In genomic region chr11:69817265-69818236, GRCh38 we compare ENCODE assay signal across 13 cellular contexts. TPM values are rescaled to one million over a fixed set of nuclear protein-coding genes. Genes with fewer than 3 reads are reported as not detected.
DNase-seq lines count a peak whose midpoint lies in the region; ATAC-seq, FAIRE-seq and TF ChIP-seq lines count a peak whose summit lies in the region.
"Had no signal": no experiment of that assay in that cellular context is flagged by ENCODE, and none has a peak within 500 bp of the region (broad histone marks: within the 10 kb centered on the region; RNA-seq: fewer than 3 reads in every experiment).

No MANE protein-coding gene starts in this region.

- in situ Hi-C loops in mammary epithelial cell (cut with MboI; ENCODE audit: low sequenced_read_pairs in 2 of 2): no loop called here
- in situ Hi-C loops in HepG2 (cut with HindIII; ENCODE audit: extremely low pct_ligation_motif_present, low pct_unique_long_range_greater_than_20kb): no loop called here
- in situ Hi-C loops in ACHN (cut with HindIII; ENCODE audit: low pct_ligation_motif_present, low pct_unique_long_range_greater_than_20kb, low sequenced_read_pairs): no loop called here

- no peak overlapping the region for H3K27ac Mint-ChIP-seq in Calu3 (ENCODE audit: unreplicated experiment)
- H3K27ac Mint-ChIP-seq: type B pancreatic cell had no signal

- no peaks in the 10 kb centered on the region for H3K79me2 ChIP-seq in mammary epithelial cell (ENCODE audit: insufficient read depth, low read length)
- no peaks in the 10 kb centered on the region for H3K79me2 ChIP-seq in HepG2 (ENCODE audit: insufficient read depth, low read length)

- dilution Hi-C loops in mammary epithelial cell (cut with HindIII; ENCODE audit: low sequenced_read_pairs): no loop called here

- POLR2A ChIA-PET in HepG2 (lab: Yijun Ruan, JAX): no interaction called here

- TF ChIP-seq EP300 in HepG2 (IDR thresholded peaks at IDR 0.05; ENCODE audit: low read depth in 2 of 2, low read length in 2 of 2) (no peak), HepG2 (CRISPR knock-in tag; IDR thresholded peaks at IDR 0.05; ENCODE audit: borderline replicate concordance) (no peak)

- CTCF ChIA-PET in Calu3 (lab: Charles Lee) (interaction anchor here (0.7 kb wide), 1 partner anchor 15 kb away, joined by 3 read pairs; no protein-coding TSS in a partner anchor), mammary epithelial cell (lab: Charles Lee; ENCODE audit: low non-redundant PET) (no interaction called here), HepG2 (lab: Yijun Ruan, JAX; ENCODE audit: low intra/inter-chr PET ratio, low total read pairs) (no interaction called here)

- ATAC-seq in HepG2: peak; percentile 22
- no peak for ATAC-seq in stimulated activated naive CD8-positive, alpha-beta T cell treated with anti-CD3 and anti-CD28 coated beads, Interleukin-15, Interleukin-2, amounts not matched to agents 100 U/mL and 50 U/mL, for 24 hours
- ATAC-seq: lower lobe of right lung had no signal

- H3K4me3 ChIP-seq in HUES64 (ENCODE audit: low read length) (peak overlapping the region; percentile 41), mammary epithelial cell (replicated peaks in 1 of 3; ENCODE audit: insufficient read depth in 1 of 3, low read depth in 2 of 3, low read length in 3 of 3) (peak overlapping the region in 2 of 3 experiments; percentile 11 to 30), HepG2 (replicated peaks in 1 of 3; ENCODE audit: insufficient read depth in 1 of 3, low read depth in 2 of 3, low read length in 3 of 3) (no peak overlapping the region)
- H3K4me3 ChIP-seq: lower lobe of right lung had no signal

- no peak for TF ChIP-seq POLR2A in HepG2 (IDR thresholded peaks at IDR 0.05; ENCODE audit: insufficient read depth in 1 of 2, low read depth in 2 of 2, low read length in 2 of 2)

- peaks cover 92% of the 10 kb centered on the region for H3K27me3 ChIP-seq in HUES64 (ENCODE audit: insufficient read depth, low read length)
- H3K27me3 ChIP-seq in mammary epithelial cell (ENCODE audit: insufficient read depth, low read length): peaks cover 58% of the 10 kb centered on the region
- peaks cover 13 to 51% of the 10 kb centered on the region in 2 experiments; a peak in 4 of 5 replicates for H3K27me3 ChIP-seq in HepG2 (ENCODE audit: control insufficient read depth in 1 of 2, insufficient read depth in 2 of 2, low read length in 2 of 2)

- H3K4me1 Mint-ChIP-seq in Calu3 (ENCODE audit: low read depth, unreplicated experiment): no peaks in the 10 kb centered on the region

- no peaks in the 10 kb centered on the region for H3K36me3 ChIP-seq in HUES64 (ENCODE audit: insufficient read depth, low read length)
- H3K36me3 ChIP-seq in mammary epithelial cell (ENCODE audit: insufficient read depth, low read length): no peaks in the 10 kb centered on the region
- H3K36me3 ChIP-seq in HepG2 (replicated peaks in 1 of 2; ENCODE audit: control insufficient read depth in 1 of 2, insufficient read depth in 2 of 2, low read length in 2 of 2): no peaks in the 10 kb centered on the region
- H3K36me3 ChIP-seq: lower lobe of right lung had no signal

- no peaks in the 10 kb centered on the region for H3K9me3 ChIP-seq in HUES64 (ENCODE audit: insufficient read depth, low read depth, low read length)
- H3K9me3 ChIP-seq in mammary epithelial cell (replicated peaks; ENCODE audit: insufficient read depth, low read length): no peaks in the 10 kb centered on the region
- no peaks in the 10 kb centered on the region for H3K9me3 ChIP-seq in HepG2 (ENCODE audit: low read length)
- H3K9me3 ChIP-seq: lower lobe of right lung had no signal

- H3K4me2 ChIP-seq in mammary epithelial cell (ENCODE audit: insufficient read depth, low read depth, low read length) (peak overlapping the region; percentile 79), HepG2 (ENCODE audit: low read depth, low read length) (no peak overlapping the region)

- WGBS in HUES64: 1% methylated on average over 107 of the region's 108 CpGs
- 5% methylated on average over 41 of the region's 108 CpGs for WGBS in mammary epithelial cell (ENCODE audit: low coverage, missing lambda C conversion rate)
- WGBS in HepG2 (ENCODE audit: low lambda C conversion rate): 4% methylated on average over 36 of the region's 108 CpGs

- DNase-seq in Calu3 (peak; percentile 35), mammary epithelial cell (peak; percentile 17), HepG2 (ENCODE audit: low spot score) (no peak), GM19238 (ENCODE audit: insufficient read length, low spot score) (no peak), ACHN (no peak)
- DNase-seq in stimulated activated CD4-positive, alpha-beta T cell treated with anti-CD3 and anti-CD28 coated beads, Interleukin-4, amount 100 ng/mL, for 1 hour: no peak
- no peak for DNase-seq in stimulated activated naive CD8-positive, alpha-beta T cell treated with anti-CD3 and anti-CD28 coated beads, Interleukin-15, Interleukin-2, amounts not matched to agents 100 U/mL and 50 U/mL, for 24 hours
- DNase-seq: lower lobe of right lung had no signal

- H3K9ac ChIP-seq in HUES64 (ENCODE audit: low read depth, low read length) (0 out of 2 replicates have a peak overlapping the region, but pooled peaks have one; percentile 9), mammary epithelial cell (ENCODE audit: insufficient read depth, low read length) (no peak overlapping the region), HepG2 (ENCODE audit: insufficient read depth, low read depth, low read length) (no peak overlapping the region)

- H2AFZ ChIP-seq in mammary epithelial cell (ENCODE audit: low read depth, low read length) (peak overlapping the region; percentile 39), HepG2 (ENCODE audit: low read length) (no peak overlapping the region)

- BruUV-seq in Calu3 (replicated peaks; lab: Mats Ljungman, UMichigan) (no TSS peak), mammary epithelial cell (replicated peaks; lab: Mats Ljungman, UMichigan) (no TSS peak), HepG2 (replicated peaks; lab: Mats Ljungman, UMichigan) (no TSS peak)

- H3K27me3 Mint-ChIP-seq in Calu3 (ENCODE audit: unreplicated experiment): peaks cover 81% of the 10 kb centered on the region

- no peak for FAIRE-seq in HepG2 (lab: Jason Lieb, UNC)
- FAIRE-seq: bronchial epithelial cell had no signal

- H3K9me3 Mint-ChIP-seq in Calu3 (ENCODE audit: low read depth, unreplicated experiment): peaks cover 5% of the 10 kb centered on the region
- H3K9me3 Mint-ChIP-seq: type B pancreatic cell had no signal

- H3K36me3 Mint-ChIP-seq in Calu3 (ENCODE audit: insufficient read depth, unreplicated experiment): no peaks in the 10 kb centered on the region
- H3K36me3 Mint-ChIP-seq: type B pancreatic cell had no signal

- no peaks in the 10 kb centered on the region for H3K4me1 ChIP-seq in HUES64 (ENCODE audit: insufficient read depth, low read length)
- H3K4me1 ChIP-seq in mammary epithelial cell (ENCODE audit: insufficient read depth, low read length): peaks cover 11% of the 10 kb centered on the region
- no peaks in the 10 kb centered on the region for H3K4me1 ChIP-seq in HepG2 (ENCODE audit: insufficient read depth, low read length)
- H3K4me1 ChIP-seq: lower lobe of right lung had no signal

- no peak for TF ChIP-seq CTCF in Calu3 (IDR thresholded peaks at IDR 0.05; ENCODE audit: unreplicated experiment)
- no peak for TF ChIP-seq CTCF in mammary epithelial cell (conservative IDR thresholded peaks at IDR 0.05 in 1 of 2, IDR thresholded peaks at IDR 0.05 in 1 of 2; ENCODE audit: extremely low read depth in 1 of 2, insufficient read depth in 1 of 2, low read depth in 1 of 2, low read length in 2 of 2)
- no peak for TF ChIP-seq CTCF in HepG2 (CRISPR knock-in tag; IDR thresholded peaks at IDR 0.05)

- intact Hi-C loops in Calu3 (cut with micrococcal nuclease; ENCODE audit: unreplicated experiment): no loop called here
- intact Hi-C loops in mammary epithelial cell (cut with micrococcal nuclease): no loop called here
- intact Hi-C loops in HepG2 (cut with micrococcal nuclease; ENCODE audit: unreplicated experiment): no loop called here

- H3K27ac ChIP-seq in HUES64 (ENCODE audit: low read depth, low read length): no peak overlapping the region
- no peak overlapping the region for H3K27ac ChIP-seq in mammary epithelial cell (ENCODE audit: insufficient read depth, low read depth, low read length)
- H3K27ac ChIP-seq in HepG2 (ENCODE audit: extremely low read length, insufficient read depth, low read length): no peak overlapping the region
- H3K27ac ChIP-seq: lower lobe of right lung, VCaP had no signal

- no peak for TF ChIP-seq RAD21 in HepG2 (CRISPR knock-in tag; IDR thresholded peaks at IDR 0.05)

- peak overlapping the region; percentile 57 for H3K4me3 Mint-ChIP-seq in Calu3 (ENCODE audit: low read depth, unreplicated experiment)
- H3K4me3 Mint-ChIP-seq: type B pancreatic cell had no signal

- H4K20me1 ChIP-seq in mammary epithelial cell (ENCODE audit: insufficient read depth, low read length) (peaks cover 3% of the 10 kb centered on the region), HepG2 (ENCODE audit: insufficient read depth, low read length) (0 out of 2 replicates have a peak, but pooled peaks cover 3% of the 10 kb centered on the region)

RNA-seq across cellular contexts. Expression of gene FGF3, which starts 1.7 kb away (rescaled TPM):
- total RNA-seq in Calu3 (2022) (not detected in 2 replicates), mammary epithelial cell (not detected), HepG2 (2016; rRNA removed; fragmentation: Illumina TruSeq; extraction: Trizol) (not detected in 2 replicates)
- 1.3 TPM for polyA plus RNA-seq in HUES64 (2013, experiment 1 of 2)
- 0.76 TPM for polyA plus RNA-seq in HUES64 (2013, experiment 2 of 2)
- polyA plus RNA-seq in mammary epithelial cell (not detected), HepG2 (2011; rRNA removed) (not detected in 2 replicates)
- polyA minus RNA-seq in mammary epithelial cell: not detected
- not detected in 2 replicates for total RNA-seq in HepG2 (2016; cell fraction: cytosol; rRNA removed; fragmentation: Illumina TruSeq; extraction: Trizol; ENCODE audit: low read depth)
- total RNA-seq in HepG2 (2016; cell fraction: insoluble cytoplasmic fraction; rRNA removed; fragmentation: Illumina TruSeq; extraction: Trizol): not detected in 2 replicates
- total RNA-seq in HepG2 (2016; cell fraction: membrane; rRNA removed; fragmentation: Illumina TruSeq; extraction: Trizol): not detected in 2 replicates
- total RNA-seq in HepG2 (2016; cell fraction: nucleus; rRNA removed; fragmentation: Illumina TruSeq; extraction: Trizol): not detected in 2 replicates
- polyA plus RNA-seq in HepG2 (2011; cell fraction: cytosol; rRNA removed): not detected in 2 replicates
- not detected in 2 replicates for polyA plus RNA-seq in HepG2 (2011; cell fraction: nucleus; rRNA removed)
- polyA plus RNA-seq in HepG2 (2012): not detected in 2 replicates
- polyA plus RNA-seq in HepG2 (2016; cell fraction: cytosol; fragmentation: Illumina TruSeq; extraction: Trizol; ENCODE audit: low read depth): not detected in 2 replicates
- not detected in 2 replicates for polyA plus RNA-seq in HepG2 (2016; cell fraction: insoluble cytoplasmic fraction; fragmentation: Illumina TruSeq; extraction: Trizol; ENCODE audit: low read depth)
- polyA plus RNA-seq in HepG2 (2016; cell fraction: membrane; fragmentation: Illumina TruSeq; extraction: Trizol; ENCODE audit: low read depth): not detected in 2 replicates
- not detected in 2 replicates for polyA plus RNA-seq in HepG2 (2016; cell fraction: nucleus; fragmentation: Illumina TruSeq; extraction: Trizol; ENCODE audit: insufficient read depth, low read depth)
- not detected in 2 replicates for polyA minus RNA-seq in HepG2 (2011; rRNA and poly(A)+ RNA removed; ENCODE audit: low replicate concordance)
- not detected in 2 replicates for polyA minus RNA-seq in HepG2 (2011; cell fraction: cytosol; rRNA and poly(A)+ RNA removed)
- not detected in 2 replicates for polyA minus RNA-seq in HepG2 (2011; cell fraction: nucleus; rRNA and poly(A)+ RNA removed)
- total RNA-seq: bronchial epithelial cell, lower lobe of right lung, pulmonary artery endothelial cell had no signal

RNA-seq across cellular contexts. Expression of gene FGF4, which starts 42.4 kb away (rescaled TPM):
- total RNA-seq in Calu3 (2022) (not detected in 2 replicates), mammary epithelial cell (not detected), HepG2 (2016; rRNA removed; fragmentation: Illumina TruSeq; extraction: Trizol) (not detected in 2 replicates)
- 3.4 TPM for polyA plus RNA-seq in HUES64 (2013, experiment 1 of 2)
- 3.0 TPM for polyA plus RNA-seq in HUES64 (2013, experiment 2 of 2)
- polyA plus RNA-seq in mammary epithelial cell (not detected), HepG2 (2011; rRNA removed) (not detected in 2 replicates)
- not detected for polyA minus RNA-seq in mammary epithelial cell
- total RNA-seq in HepG2 (2016; cell fraction: cytosol; rRNA removed; fragmentation: Illumina TruSeq; extraction: Trizol; ENCODE audit: low read depth): not detected in 2 replicates
- total RNA-seq in HepG2 (2016; cell fraction: insoluble cytoplasmic fraction; rRNA removed; fragmentation: Illumina TruSeq; extraction: Trizol): not detected in 2 replicates
- total RNA-seq in HepG2 (2016; cell fraction: membrane; rRNA removed; fragmentation: Illumina TruSeq; extraction: Trizol): not detected in 2 replicates
- total RNA-seq in HepG2 (2016; cell fraction: nucleus; rRNA removed; fragmentation: Illumina TruSeq; extraction: Trizol): not detected in 2 replicates
- polyA plus RNA-seq in HepG2 (2011; cell fraction: cytosol; rRNA removed): not detected in 2 replicates
- not detected in 2 replicates for polyA plus RNA-seq in HepG2 (2011; cell fraction: nucleus; rRNA removed)
- not detected in 2 replicates for polyA plus RNA-seq in HepG2 (2012)
- polyA plus RNA-seq in HepG2 (2016; cell fraction: cytosol; fragmentation: Illumina TruSeq; extraction: Trizol; ENCODE audit: low read depth): not detected in 2 replicates
- not detected in 2 replicates for polyA plus RNA-seq in HepG2 (2016; cell fraction: insoluble cytoplasmic fraction; fragmentation: Illumina TruSeq; extraction: Trizol; ENCODE audit: low read depth)
- polyA plus RNA-seq in HepG2 (2016; cell fraction: membrane; fragmentation: Illumina TruSeq; extraction: Trizol; ENCODE audit: low read depth): not detected in 2 replicates
- polyA plus RNA-seq in HepG2 (2016; cell fraction: nucleus; fragmentation: Illumina TruSeq; extraction: Trizol; ENCODE audit: insufficient read depth, low read depth): not detected in 2 replicates
- polyA minus RNA-seq in HepG2 (2011; rRNA and poly(A)+ RNA removed; ENCODE audit: low replicate concordance): not detected in 2 replicates
- polyA minus RNA-seq in HepG2 (2011; cell fraction: cytosol; rRNA and poly(A)+ RNA removed): not detected in 2 replicates
- polyA minus RNA-seq in HepG2 (2011; cell fraction: nucleus; rRNA and poly(A)+ RNA removed): not detected in 2 replicates
- total RNA-seq: bronchial epithelial cell, lower lobe of right lung, pulmonary artery endothelial cell had no signal

Comparison
In these comparisons a context has a peak if more than half of its experiments do, and no peak if none do; other contexts are left out.
1. DNase-seq: peak in Calu3 (single experiment) and mammary epithelial cell (single experiment); none in HepG2 (single experiment), stimulated activated CD4-positive, alpha-beta T cell treated with anti-CD3 and anti-CD28 coated beads, Interleukin-4, amount 100 ng/mL, for 1 hour (single experiment), GM19238 (single experiment), ACHN (single experiment) and stimulated activated naive CD8-positive, alpha-beta T cell treated with anti-CD3 and anti-CD28 coated beads, Interleukin-15, Interleukin-2, amounts not matched to agents 100 U/mL and 50 U/mL, for 24 hours (single experiment).
2. H3K4me3 ChIP-seq: peak in HUES64 (single experiment) and mammary epithelial cell (2 of 3); none in HepG2 (0 of 3).